Comparison of ENCODE assay signal across 8 cellular contexts in the genomic region with DNA sequence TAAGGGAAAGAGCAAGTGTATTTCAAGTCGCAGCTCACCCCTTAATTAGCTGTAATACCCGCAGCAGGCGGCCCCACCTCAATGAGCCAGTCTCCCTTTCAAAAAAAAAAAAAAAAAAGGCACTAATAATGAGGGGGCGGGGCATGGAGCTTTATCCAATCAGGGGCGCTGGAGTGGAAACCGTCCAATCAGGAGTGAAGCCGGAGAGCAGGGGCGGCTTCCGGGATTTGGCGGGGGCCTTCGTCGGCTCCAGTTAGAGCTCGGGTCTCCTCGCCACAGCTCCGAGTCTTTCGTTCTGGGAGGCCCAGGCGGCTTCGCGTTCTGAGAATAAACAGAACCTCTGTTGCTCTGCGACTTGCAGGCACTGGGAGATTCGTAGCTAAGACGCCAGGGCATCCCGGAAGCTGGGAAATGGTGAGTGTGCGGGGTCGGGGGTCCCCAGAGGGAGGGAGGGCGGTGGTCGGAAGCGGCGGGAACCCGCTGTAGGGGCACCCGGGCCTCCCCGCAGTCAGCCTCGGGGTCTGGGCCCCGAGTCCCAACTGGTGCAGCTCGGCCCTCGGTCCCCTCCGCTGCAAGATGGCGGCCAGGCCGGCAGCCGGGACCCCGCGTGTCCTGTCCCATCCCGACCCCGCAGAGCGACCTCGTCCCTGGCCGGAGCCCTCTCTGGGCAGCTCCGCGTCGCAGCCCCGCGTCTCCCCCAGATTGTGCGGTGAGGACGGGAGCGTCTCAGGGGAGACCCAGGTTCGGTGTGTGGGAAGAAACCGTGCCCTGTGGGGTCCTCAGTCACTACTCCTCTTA. TPM values are rescaled to one million over a fixed set of nuclear protein-coding genes. Genes with fewer than 3 reads are reported as not detected.
DNase-seq lines count a peak whose midpoint lies in the region; ATAC-seq and TF ChIP-seq lines count a peak whose summit lies in the region.

A gene (plus strand): TSS at position 252 of the 798 bp plus-strand sequence. CDS start 160 bp downstream, at position 412.

- intact Hi-C loops in cardiac septum (cut with DNase I) = loop anchor here (5.0 to 10.0 kb wide), 3 partner anchors 161 to 919 kb away; a partner anchor contains a TSS
- intact Hi-C loops in posterior vena cava (cut with DNase I) = no loop called here

- TF ChIP-seq POLR2A in upper lobe of left lung (IDR thresholded peaks at IDR 0.05) = peak; percentile 75 to 93 (median 80)

- peak; percentile 88 for DNase-seq in GM10248 (ENCODE audit: extremely low spot score)
- peak; percentile 89 for DNase-seq in NCI-H1105 treated with DMSO at 0.1 percent for 48 hours (lab: John Stamatoyannopoulos, UW)
- DNase-seq in T follicular helper cell (ENCODE audit: low read depth) = peak; percentile 92
- peak; percentile 99 for DNase-seq in adipocyte (ENCODE audit: low read depth)
- DNase-seq in cardiac septum (ENCODE audit: low spot score) = peak; percentile 97
- DNase-seq in posterior vena cava (ENCODE audit: low spot score) = peak; percentile 98
- peak; percentile 89 to 93 for DNase-seq in upper lobe of left lung

- H3K27me3 ChIP-seq in adipocyte (replicated peaks; ENCODE audit: control insufficient read depth, insufficient read depth, low read length) (no peaks in the 10 kb centered on the region), upper lobe of left lung (no peaks in the 10 kb centered on the region)

- peak within 1 kb of the TSS; percentile 89 for H3K4me3 ChIP-seq in adipocyte (ENCODE audit: low read length)
- H3K4me3 ChIP-seq in upper lobe of left lung = peak within 1 kb of the TSS; percentile 52 to 79 (median 70)

- H3K36me3 ChIP-seq in adipocyte (ENCODE audit: control insufficient read depth, insufficient read depth, low read length, severe bottlenecking) (peaks cover 6% of the 10 kb centered on the region), upper lobe of left lung (peaks cover 0 to 6% (median 3%) of the 10 kb centered on the region in 4 donors)

- peak within 1 kb of the TSS; percentile 87 for H3K9ac ChIP-seq in adipocyte (ENCODE audit: low read length)

- no peak for TF ChIP-seq CTCF in GM10248 (IDR thresholded peaks at IDR 0.05; ENCODE audit: control extremely low read depth, extremely low read depth, low read depth, missing control alignments)
- TF ChIP-seq CTCF in upper lobe of left lung (IDR thresholded peaks at IDR 0.05) = no peak

- CTCF ChIA-PET in GM10248 (lab: Yijun Ruan, JAX) = interaction anchor here (0.8 to 1.8 kb wide), 4 partner anchors 9 to 889 kb away, joined by 3 to 6 read pairs (median 4); a partner anchor contains a TSS

- H3K4me1 ChIP-seq in adipocyte (ENCODE audit: control insufficient read depth, insufficient read depth, low read length) (peaks cover 36% of the 10 kb centered on the region), upper lobe of left lung (peaks cover 39 to 64% (median 53%) of the 10 kb centered on the region in 4 donors)

- TF ChIP-seq EP300 in upper lobe of left lung (IDR thresholded peaks at IDR 0.05) = no peak

- WGBS in upper lobe of left lung, 2 donors = 1% methylated on average over 40 to 49 of the region's 57 CpGs

- ATAC-seq in HG02610 (IDR thresholded peaks at IDR 0.05; ENCODE audit: unreplicated experiment) = peak; percentile 36
- ATAC-seq in upper lobe of left lung (ENCODE audit: low FRiP score in 2 of 2) = peak; percentile 95

- H3K9me3 ChIP-seq in adipocyte (ENCODE audit: control insufficient read depth, low read length) = no peaks in the 10 kb centered on the region
- H3K9me3 ChIP-seq in upper lobe of left lung = no peaks in the 10 kb centered on the region

- peak within 1 kb of the TSS; percentile 91 to 97 (median 93) for H3K27ac ChIP-seq in upper lobe of left lung

- POLR2A ChIA-PET in GM10248 (lab: Yijun Ruan, JAX) = interaction anchor here (0.6 to 2.0 kb wide), 9 partner anchors 161 to 958 kb away, joined by 3 to 10 read pairs (median 5); a partner anchor contains a TSS

RNA-seq across cellular contexts. Expression of the gene that starts here (rescaled TPM):
- total RNA-seq in cardiac septum = 4.2 TPM
- total RNA-seq in posterior vena cava = 10 to 100 TPM; 11.7 to 13.9 TPM
- total RNA-seq in upper lobe of left lung = 10 to 100 TPM in 5 of 6 donors, 1 to 10 TPM in 1; 7.5 to 38.8 (median 16.8) TPM

Comparison
In these comparisons a context has a peak if more than half of its experiments do, and no peak if none do; other contexts are left out.
1. Peak in every context shown above with its lines: DNase-seq, ATAC-seq, H3K4me3 ChIP-seq and H3K27ac ChIP-seq.